21 cellular contexts compared by ENCODE assay signal in genomic region chr18:5104246-5104645, GRCh38.
"Had no signal": no experiment of that assay in that cellular context is flagged by ENCODE, and none has a peak within 500 bp of the region (broad histone marks: within the 10 kb centered on the region; RNA-seq: fewer than 3 reads in every experiment).

No MANE protein-coding gene starts in this region.

- H3K4me3 Mint-ChIP-seq: naive thymus-derived CD4-positive, alpha-beta T cell; nephron progenitor cell; stimulated activated naive B cell treated with anti-CD40 and anti-IgM and Interleukin-4, amounts not matched to agents 10 μg/mL and 1 μg/mL and 100 μg/mL, for 72 hours had no signal

- ATAC-seq: left colon; left ventricle myocardium superior; naive thymus-derived CD4-positive, alpha-beta T cell; sciatic nerve; stimulated activated naive B cell treated with anti-CD40 and anti-IgM and Interleukin-4, amounts not matched to agents 10 μg/mL and 1 μg/mL and 100 μg/mL, for 72 hours had no signal

- H3K4me3 ChIP-seq: colonic mucosa, lung, spleen had no signal

- DNase-seq: colonic mucosa; dermis blood vessel endothelial cell; effector CD4-positive, alpha-beta T cell; foreskin melanocyte; head of caudate nucleus; hippocampal formation; left colon; left ventricle myocardium superior; mesenchymal stem cell; naive thymus-derived CD4-positive, alpha-beta T cell; nephron progenitor cell; posterior cingulate gyrus; spleen; stimulated activated CD4-positive, alpha-beta T cell treated with anti-CD3 and anti-CD28 coated beads, Interleukin-15, amount 100 ng/mL, for 24 hours; stimulated activated CD4-positive, alpha-beta T cell treated with anti-CD3 and anti-CD28 coated beads, Interleukin-1b, Interleukin-23, amount 100 ng/mL, for 48 hours; stimulated activated CD4-positive, alpha-beta T cell treated with anti-CD3 and anti-CD28 coated beads, Interleukin-4, amount 100 ng/mL, for 24 hours; stimulated activated naive B cell treated with anti-CD40 and anti-IgM and Interleukin-4, amounts not matched to agents 10 μg/mL and 1 μg/mL and 100 μg/mL, for 72 hours; trophoblast cell had no signal

- H3K36me3 ChIP-seq: colonic mucosa, neutrophil, spleen had no signal

- H3K27me3 Mint-ChIP-seq: naive thymus-derived CD4-positive, alpha-beta T cell had no signal

- H3K9me3 ChIP-seq: colonic mucosa, neutrophil, spleen had no signal

- H3K27ac ChIP-seq: colonic mucosa, neutrophil, spleen had no signal

- H3K4me1 ChIP-seq: colonic mucosa, spleen had no signal

- H3K36me3 Mint-ChIP-seq: naive thymus-derived CD4-positive, alpha-beta T cell; stimulated activated naive B cell treated with anti-CD40 and anti-IgM and Interleukin-4, amounts not matched to agents 10 μg/mL and 1 μg/mL and 100 μg/mL, for 72 hours had no signal

- H3K9me3 Mint-ChIP-seq: naive thymus-derived CD4-positive, alpha-beta T cell; nephron progenitor cell; stimulated activated naive B cell treated with anti-CD40 and anti-IgM and Interleukin-4, amounts not matched to agents 10 μg/mL and 1 μg/mL and 100 μg/mL, for 72 hours had no signal

- H3K4me1 Mint-ChIP-seq: stimulated activated naive B cell treated with anti-CD40 and anti-IgM and Interleukin-4, amounts not matched to agents 10 μg/mL and 1 μg/mL and 100 μg/mL, for 72 hours had no signal

- H3K27ac Mint-ChIP-seq: nephron progenitor cell; stimulated activated naive B cell treated with anti-CD40 and anti-IgM and Interleukin-4, amounts not matched to agents 10 μg/mL and 1 μg/mL and 100 μg/mL, for 72 hours had no signal

- H3K27me3 ChIP-seq: colonic mucosa, neutrophil, spleen had no signal
